In genomic region chr1:95043141-95043980, GRCh38 we compare ENCODE assay signal across 1 cellular context.
TF ChIP-seq lines count a peak whose summit lies in the region.

No MANE protein-coding gene starts in this region.

TF ChIP-seq in GM23338, 12 proteins besides CTCF, POLR2A, EP300 and RAD21 (continued from another document):
- TF ChIP-seq ZNF462 (CRISPR knock-in tag; IDR thresholded peaks at IDR 0.05) (no peak), ETS1 (IDR thresholded peaks at IDR 0.05) (no peak)
